Comparison of ENCODE assay signal across 8 cellular contexts in genomic region chr11:66981976-66982578, GRCh38. TPM values are rescaled to one million over a fixed set of nuclear protein-coding genes. Genes with fewer than 3 reads are reported as not detected.
DNase-seq lines count a peak whose midpoint lies in the region; ATAC-seq and TF ChIP-seq lines count a peak whose summit lies in the region.
"Had no signal": no experiment of that assay in that cellular context is flagged by ENCODE, and none has a peak within 500 bp of the region (broad histone marks: within the 10 kb centered on the region; RNA-seq: fewer than 3 reads in every experiment).

No MANE protein-coding gene starts in this region.

- no peaks in the 10 kb centered on the region for H3K9me2 ChIP-seq in SK-N-SH

- TF ChIP-seq RAD21 in SK-N-SH (IDR thresholded peaks at IDR 0.05; ENCODE audit: low read length): peak; percentile 2; the same call in 1 of the 2 replicates

- no peak overlapping the region for H3K9ac ChIP-seq in SK-N-SH

- H3K9me3 Mint-ChIP-seq in WTC11: peaks cover 8% of the 10 kb centered on the region

- H3K27me3 ChIP-seq in SK-N-SH (ENCODE audit: insufficient read depth) (no peaks in the 10 kb centered on the region), vagina (no peaks in the 10 kb centered on the region)

- TF ChIP-seq CTCF in SK-N-SH (IDR thresholded peaks at IDR 0.05) (no peak), fibroblast of the aortic adventitia (IDR thresholded peaks at IDR 0.05; ENCODE audit: insufficient read depth, low read length) (no peak), vagina (IDR thresholded peaks at IDR 0.05) (no peak), WTC11 (IDR thresholded peaks at IDR 0.05) (no peak)

- CTCF ChIA-PET in SK-N-SH (lab: Yijun Ruan, JAX) (no interaction called here), WTC11 (lab: Charles Lee) (interaction anchor here (0.6 to 1.0 kb wide), 2 partner anchors 40 to 95 kb away, joined by 3 to 4 read pairs; no protein-coding TSS in a partner anchor)

- H3K27ac ChIP-seq in SK-N-SH (ENCODE audit: low read depth in 2 of 2, low read length in 1 of 2) (peak overlapping the region; percentile 44 to 54), vagina (no peak overlapping the region)
- H3K27ac ChIP-seq: SK-N-MC had no signal

- H3K4me1 ChIP-seq in SK-N-SH (ENCODE audit: control insufficient read depth in 1 of 2, insufficient read depth in 2 of 2, low read depth in 1 of 2, low read length in 1 of 2): peaks cover 6 to 9% of the 10 kb centered on the region in 2 experiments; a peak in 2 of 4 replicates
- peaks cover 13% of the 10 kb centered on the region for H3K4me1 ChIP-seq in vagina

- H3K27ac Mint-ChIP-seq in WTC11: no peak overlapping the region

- intact Hi-C loops in vagina (cut with DNase I): no loop called here

- 7% methylated on average over 9 of the region's 9 CpGs for WGBS in SK-N-SH (ENCODE audit: low lambda C conversion rate)

- no peaks in the 10 kb centered on the region for H3K36me3 ChIP-seq in SK-N-SH (replicated peaks in 1 of 2; ENCODE audit: control insufficient read depth in 1 of 2, insufficient read depth in 2 of 2, low read length in 1 of 2)
- no peaks in the 10 kb centered on the region for H3K36me3 ChIP-seq in vagina

- no peaks in the 10 kb centered on the region for H3K79me2 ChIP-seq in SK-N-SH (ENCODE audit: insufficient read depth)

- DNase-seq in GM03348 (ENCODE audit: low spot score) (peak; percentile 86), NCI-H1105 treated with DMSO at 0.1 percent for 48 hours (lab: John Stamatoyannopoulos, UW) (peak; percentile 84), SK-N-SH (peak; percentile 78), fibroblast of the aortic adventitia (ENCODE audit: low read depth) (peak; percentile 89), renal cortical epithelial cell (ENCODE audit: low read depth) (peak; percentile 90), vagina (ENCODE audit: extremely low spot score in 2 of 2) (no peak), WTC11 (ENCODE audit: low spot score) (no peak)

- H3F3A ChIP-seq in SK-N-SH (replicated peaks; ENCODE audit: insufficient read depth): no peaks in the 10 kb centered on the region

- H3K4me3 ChIP-seq in SK-N-SH (ENCODE audit: low read depth in 2 of 2, low read length in 1 of 2) (no peak overlapping the region), fibroblast of the aortic adventitia (ENCODE audit: low read depth, low read length) (no peak overlapping the region), vagina (no peak overlapping the region)
- H3K4me3 ChIP-seq: SK-N-MC had no signal

- H3K4me2 ChIP-seq in SK-N-SH: peak overlapping the region; percentile 38; the same call in 1 of the 2 replicates

- no peaks in the 10 kb centered on the region for H3K9me3 ChIP-seq in SK-N-SH
- H3K9me3 ChIP-seq in vagina: no peaks in the 10 kb centered on the region

- H2AFZ ChIP-seq in SK-N-SH (ENCODE audit: low read depth): no peak overlapping the region

- peaks cover 12% of the 10 kb centered on the region for H3K4me1 Mint-ChIP-seq in WTC11

- H4K20me1 ChIP-seq in SK-N-SH (ENCODE audit: insufficient read depth): no peaks in the 10 kb centered on the region

- no peak for TF ChIP-seq POLR2A in vagina (IDR thresholded peaks at IDR 0.05)

- POLR2A ChIA-PET in SK-N-SH (lab: Yijun Ruan, JAX): no interaction called here
- POLR2A ChIA-PET in WTC11 (lab: Charles Lee): no interaction called here

- ATAC-seq in WTC11: no peak

- no peak overlapping the region for H3K4me3 Mint-ChIP-seq in WTC11

- no peaks in the 10 kb centered on the region for H3K27me3 Mint-ChIP-seq in WTC11 (ENCODE audit: low read depth)

- peak in 1 of 2 experiments; percentile 58; a peak in 1 of 4 replicates for TF ChIP-seq EP300 in SK-N-SH (IDR thresholded peaks at IDR 0.05; ENCODE audit: borderline replicate concordance in 1 of 2, low read depth in 1 of 2, low read length in 1 of 2)

- H3K36me3 Mint-ChIP-seq in WTC11: no peaks in the 10 kb centered on the region

TF ChIP-seq in SK-N-SH, 30 proteins besides CTCF, POLR2A, EP300 and RAD21 (continues in another document):
- TF ChIP-seq TEAD4 (IDR thresholded peaks at IDR 0.05; ENCODE audit: borderline replicate concordance, insufficient read depth) (0 out of 2 replicates have a peak, but pooled peaks have one; percentile 35), TCF12 (IDR thresholded peaks at IDR 0.05) (peak; percentile 86), REST (IDR thresholded peaks at IDR 0.05; ENCODE audit: low read depth, low read length) (no peak), POLR2AphosphoS5 (IDR thresholded peaks at IDR 0.05; ENCODE audit: low read depth, low read length) (peak; percentile 34; the same call in 1 of the 2 replicates), FOSL2 (IDR thresholded peaks at IDR 0.05; ENCODE audit: borderline replicate concordance, low read depth) (peak; percentile 53; the same call in 1 of the 2 replicates)

TF ChIP-seq in WTC11, 78 proteins besides CTCF, POLR2A, EP300 and RAD21:
- TF ChIP-seq AFF4 (CRISPR knock-in tag; IDR thresholded peaks at IDR 0.05; ENCODE audit: borderline replicate concordance): no peak
TF ChIP-seq in WTC11: peak in this region for 0.

RNA-seq across cellular contexts. Expression of gene C11orf86, which starts 7.0 kb away (rescaled TPM):
- polyA plus RNA-seq in SK-N-SH (2012; rRNA removed): 0.06 and 0.08 TPM in 2 replicates
- 0.05 and 0.08 TPM in 2 replicates for polyA plus RNA-seq in SK-N-SH (2012; cell fraction: cytosol; rRNA removed)
- polyA plus RNA-seq in SK-N-SH (2012; cell fraction: nucleus; rRNA removed): 0.04 and 0.21 TPM in 2 replicates
- total RNA-seq in fibroblast of the aortic adventitia (ENCODE audit: low replicate concordance) (not detected in 2 replicates), renal cortical epithelial cell (not detected in 2 replicates), vagina (not detected), WTC11 (2021) (0.44 to 0.87 TPM (median 0.68 TPM) in 3 replicates)

RNA-seq across cellular contexts. Expression of gene PC, which starts 23.9 kb away (rescaled TPM):
- 9.7 and 11.8 TPM in 2 replicates for polyA plus RNA-seq in SK-N-SH (2012; rRNA removed)
- 4.5 and 6.9 TPM in 2 replicates for polyA plus RNA-seq in SK-N-SH (2012; cell fraction: cytosol; rRNA removed)
- polyA plus RNA-seq in SK-N-SH (2012; cell fraction: nucleus; rRNA removed): 19.9 and 39.1 TPM in 2 replicates
- total RNA-seq in fibroblast of the aortic adventitia (ENCODE audit: low replicate concordance): 12.7 and 21.5 TPM in 2 replicates
- 5.4 and 9.5 TPM in 2 replicates for total RNA-seq in renal cortical epithelial cell
- 34.1 TPM for total RNA-seq in vagina
- total RNA-seq in WTC11 (2021): 22.1 to 27.2 TPM (median 25.6 TPM) in 3 replicates

RNA-seq across cellular contexts. Expression of gene SYT12, which starts 40.9 kb away (rescaled TPM):
- polyA plus RNA-seq in SK-N-SH (2012; rRNA removed): 0.52 and 0.61 TPM in 2 replicates
- 0.30 and 0.39 TPM in 2 replicates for polyA plus RNA-seq in SK-N-SH (2012; cell fraction: cytosol; rRNA removed)
- polyA plus RNA-seq in SK-N-SH (2012; cell fraction: nucleus; rRNA removed): 1.2 and 1.5 TPM in 2 replicates
- total RNA-seq in fibroblast of the aortic adventitia (ENCODE audit: low replicate concordance) (0.09 TPM in 1 of 2 replicates, not detected in the other), renal cortical epithelial cell (0.87 and 10.6 TPM in 2 replicates), vagina (0.49 TPM), WTC11 (2021) (4.6 to 7.3 TPM (median 7.1 TPM) in 3 replicates)

Comparison
In these comparisons a context has a peak if more than half of its experiments do, and no peak if none do; other contexts are left out.
1. DNase-seq: peak in GM03348 (single experiment), NCI-H1105 treated with DMSO at 0.1 percent for 48 hours (single experiment), SK-N-SH (single experiment), fibroblast of the aortic adventitia (single experiment) and renal cortical epithelial cell (single experiment); none in vagina (0 of 2) and WTC11 (single experiment).